ENCODE assay signal across 1 cellular context in the genomic region with DNA sequence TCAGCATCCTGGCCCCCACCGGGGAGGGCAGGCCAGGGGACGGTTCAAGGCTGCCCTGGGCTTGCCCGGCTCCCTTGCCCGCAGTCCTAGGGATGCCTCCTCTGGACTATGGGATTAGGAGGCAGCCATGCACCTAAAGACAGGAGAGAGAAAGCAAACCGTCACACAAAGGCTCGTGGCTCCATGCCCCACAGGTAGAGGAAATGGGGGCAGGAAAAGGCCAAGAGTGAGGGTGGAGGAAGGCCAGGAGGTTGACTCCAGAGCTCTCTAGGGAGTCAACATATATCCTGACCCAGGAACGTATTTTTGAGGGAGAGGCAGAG.
TF ChIP-seq lines count a peak whose summit lies in the region.

No MANE protein-coding gene starts in this region.

TF ChIP-seq in HepG2, 621 proteins besides CTCF, POLR2A, EP300 and RAD21:
- TF ChIP-seq ZNF616 (CRISPR knock-in tag; IDR thresholded peaks at IDR 0.05; ENCODE audit: low read depth) (no peak), SAP130 (CRISPR knock-in tag; IDR thresholded peaks at IDR 0.05; ENCODE audit: low read depth) (no peak), REPIN1 (CRISPR knock-in tag; IDR thresholded peaks at IDR 0.05; ENCODE audit: borderline replicate concordance, low read depth) (no peak), MAFK (conservative IDR thresholded peaks at IDR 0.05 in 1 of 2, IDR thresholded peaks at IDR 0.05 in 1 of 2; ENCODE audit: low read length in 2 of 2) (no peak), GTF2F1 (IDR thresholded peaks at IDR 0.05; ENCODE audit: low read length) (no peak), ZNF563 (CRISPR knock-in tag; IDR thresholded peaks at IDR 0.05) (no peak), ZNF17 (CRISPR knock-in tag; IDR thresholded peaks at IDR 0.05) (no peak), KLF9 (CRISPR knock-in tag; IDR thresholded peaks at IDR 0.05; ENCODE audit: low read depth) (no peak)
